Comparison of ENCODE assay signal across 8 cellular contexts in genomic region chr2:27494944-27495554, GRCh38. TPM values are rescaled to one million over a fixed set of nuclear protein-coding genes. Genes with fewer than 3 reads are reported as not detected.
A peak's percentile ranks its signal among the peaks of the same experiment; 100 is the strongest.
DNase-seq lines count a peak whose midpoint lies in the region; ATAC-seq, FAIRE-seq and TF ChIP-seq lines count a peak whose summit lies in the region.

FNDC4 (minus strand) TSS chr2:27495200; CDS start chr2:27494679, 521 bp downstream.

- 4% methylated on average over 13 of the region's 70 CpGs for WGBS in A549 (ENCODE audit: missing lambda C conversion rate)

- H3K4me3 ChIP-seq in A549 (peak within 1 kb of the TSS; percentile 74), HEK293 (ENCODE audit: low read depth, low read length) (peak within 1 kb of the TSS; percentile 65), cardiac muscle cell (peak within 1 kb of the TSS; percentile 56), parathyroid adenoma (ENCODE audit: low read depth, low read length) (peak within 1 kb of the TSS; percentile 64), Karpas-422 (ENCODE audit: low read length) (no peak within 1 kb of the TSS)

- H3K9me2 ChIP-seq in Karpas-422 (replicated peaks; ENCODE audit: insufficient read depth, low read length), result no peaks in the 10 kb centered on the region

- CTCF ChIA-PET in A549 (lab: Yijun Ruan, JAX) (interaction anchor here (1.4 kb wide), 1 partner anchor 127 kb away, joined by 3 read pairs; no protein-coding TSS in a partner anchor), HEK293 (lab: Yijun Ruan, JAX) (interaction anchor here (0.6 to 0.8 kb wide), 2 partner anchors 41 to 126 kb away, joined by 3 to 8 read pairs; no protein-coding TSS in a partner anchor)

- H3K79me2 ChIP-seq in parathyroid adenoma (no peaks in the 10 kb centered on the region), Karpas-422 (ENCODE audit: low read length) (no peaks in the 10 kb centered on the region)

- H3K27me3 ChIP-seq in cardiac muscle cell (peaks cover 21% of the 10 kb centered on the region), parathyroid adenoma (ENCODE audit: control insufficient read depth, insufficient read depth, low read length) (no peaks in the 10 kb centered on the region), Karpas-422 (ENCODE audit: low read length) (no peaks in the 10 kb centered on the region)

- peak in 1 of 2 experiments; percentile 41 for DNase-seq in A549 (ENCODE audit: low read depth in 1 of 2, low spot score in 1 of 2)
- peak; percentile 14 for DNase-seq in activated naive CD8-positive, alpha-beta T cell treated with anti-CD3 and anti-CD28 coated beads, Interleukin-2, amount 50 U/mL, for 24 hours
- DNase-seq in cardiac muscle cell (ENCODE audit: low read depth in 1 of 2, low spot score in 1 of 2), result peak; percentile 17 to 68
- DNase-seq in Karpas-422, result no peak
- DNase-seq in amniotic stem cell (lab: John Stamatoyannopoulos, UW), result no peak

- peak within 1 kb of the TSS; percentile 56 for H3K4me3 Mint-ChIP-seq in activated naive CD8-positive, alpha-beta T cell treated with anti-CD3 and anti-CD28 coated beads, Interleukin-2, amount 50 U/mL, for 24 hours

- no peak for TF ChIP-seq CTCF in A549 (IDR thresholded peaks at IDR 0.05)
- no peak for TF ChIP-seq CTCF in HEK293 (tag by site-specific recombination; IDR thresholded peaks at IDR 0.05)
- no peak for TF ChIP-seq CTCF in cardiac muscle cell (IDR thresholded peaks at IDR 0.05; ENCODE audit: low read depth, low read length)
- TF ChIP-seq CTCF in parathyroid adenoma (IDR thresholded peaks at IDR 0.05), result no peak

- peak; percentile 30; the same call in 1 of the 2 replicates for TF ChIP-seq POLR2A in A549 (IDR thresholded peaks at IDR 0.05; ENCODE audit: low read length)

- H2AFZ ChIP-seq in parathyroid adenoma (peak within 1 kb of the TSS; percentile 97), Karpas-422 (ENCODE audit: low read length) (no peak within 1 kb of the TSS)

- peaks cover 0 to 3% of the 10 kb centered on the region in 2 experiments; a peak in 1 of 3 replicates for H3K36me3 ChIP-seq in HEK293 (ENCODE audit: control insufficient read depth in 2 of 2, insufficient read depth in 1 of 2, low read length in 2 of 2)
- H3K36me3 ChIP-seq in cardiac muscle cell, result no peaks in the 10 kb centered on the region
- no peaks in the 10 kb centered on the region for H3K36me3 ChIP-seq in parathyroid adenoma (ENCODE audit: control insufficient read depth, insufficient read depth, low read length)
- no peaks in the 10 kb centered on the region for H3K36me3 ChIP-seq in Karpas-422 (ENCODE audit: insufficient read depth, low read length)

- POLR2A ChIA-PET in A549 (lab: Yijun Ruan, JAX), result no interaction called here
- POLR2A ChIA-PET in HEK293 (lab: Yijun Ruan, JAX), result no interaction called here

- no peak for FAIRE-seq in A549 (lab: Jason Lieb, UNC)

- peaks cover 18% of the 10 kb centered on the region for H3K4me1 Mint-ChIP-seq in activated naive CD8-positive, alpha-beta T cell treated with anti-CD3 and anti-CD28 coated beads, Interleukin-2, amount 50 U/mL, for 24 hours

- peak within 1 kb of the TSS; percentile 97 for H3K4me2 ChIP-seq in A549
- H3K4me2 ChIP-seq in parathyroid adenoma (ENCODE audit: low read length), result peak within 1 kb of the TSS; percentile 89
- H3K4me2 ChIP-seq in Karpas-422 (ENCODE audit: low read depth, low read length, poor library complexity, severe bottlenecking), result no peak within 1 kb of the TSS

- H3K27ac ChIP-seq in A549 (peak within 1 kb of the TSS; percentile 67 to 88), HEK293 (ENCODE audit: extremely low read depth, low read depth, low read length) (peak within 1 kb of the TSS; percentile 56; the same call in 1 of the 2 replicates), cardiac muscle cell (no peak within 1 kb of the TSS), parathyroid adenoma (no peak within 1 kb of the TSS), Karpas-422 (ENCODE audit: low read length) (no peak within 1 kb of the TSS)

- peaks cover 53% of the 10 kb centered on the region for H3K27me3 Mint-ChIP-seq in activated naive CD8-positive, alpha-beta T cell treated with anti-CD3 and anti-CD28 coated beads, Interleukin-2, amount 50 U/mL, for 24 hours

- H3K9me3 Mint-ChIP-seq in activated naive CD8-positive, alpha-beta T cell treated with anti-CD3 and anti-CD28 coated beads, Interleukin-2, amount 50 U/mL, for 24 hours, result no peaks in the 10 kb centered on the region

- no peaks in the 10 kb centered on the region for H3K36me3 Mint-ChIP-seq in activated naive CD8-positive, alpha-beta T cell treated with anti-CD3 and anti-CD28 coated beads, Interleukin-2, amount 50 U/mL, for 24 hours (ENCODE audit: low read depth)

- peak within 1 kb of the TSS; percentile 37 for H3K9ac ChIP-seq in parathyroid adenoma
- no peak within 1 kb of the TSS for H3K9ac ChIP-seq in Karpas-422 (ENCODE audit: low read length)

- no peak within 1 kb of the TSS for H3K27ac Mint-ChIP-seq in activated naive CD8-positive, alpha-beta T cell treated with anti-CD3 and anti-CD28 coated beads, Interleukin-2, amount 50 U/mL, for 24 hours

- no peaks in the 10 kb centered on the region for H4K20me1 ChIP-seq in Karpas-422 (ENCODE audit: insufficient read depth, low read depth, low read length)

- no peak for TF ChIP-seq RAD21 in A549 (conservative IDR thresholded peaks at IDR 0.05 in 1 of 2, IDR thresholded peaks at IDR 0.05 in 1 of 2)

- no peak for TF ChIP-seq EP300 in A549 (IDR thresholded peaks at IDR 0.05)

- H3K9me3 ChIP-seq in A549, result no peaks in the 10 kb centered on the region
- H3K9me3 ChIP-seq in HEK293 (ENCODE audit: control insufficient read depth, insufficient read depth, low read depth, low read length), result no peaks in the 10 kb centered on the region
- no peaks in the 10 kb centered on the region for H3K9me3 ChIP-seq in cardiac muscle cell (ENCODE audit: low read depth)
- H3K9me3 ChIP-seq in parathyroid adenoma (ENCODE audit: control insufficient read depth, low read length), result no peaks in the 10 kb centered on the region
- H3K9me3 ChIP-seq in Karpas-422 (ENCODE audit: low read length), result no peaks in the 10 kb centered on the region

- ATAC-seq in A549 (peak; percentile 61 to 71), GM21447 (IDR thresholded peaks at IDR 0.05; ENCODE audit: unreplicated experiment) (no peak)
- peak; percentile 48 for ATAC-seq in activated naive CD8-positive, alpha-beta T cell treated with anti-CD3 and anti-CD28 coated beads, Interleukin-2, amount 50 U/mL, for 24 hours

- H3K4me1 ChIP-seq in A549 (peaks cover 16% of the 10 kb centered on the region; the same call in 1 of the 3 replicates), HEK293 (ENCODE audit: control insufficient read depth, insufficient read depth, low read length) (peaks cover 1% of the 10 kb centered on the region; the same call in 1 of the 2 replicates), cardiac muscle cell (ENCODE audit: low read depth) (no peaks in the 10 kb centered on the region), parathyroid adenoma (peaks cover 3% of the 10 kb centered on the region), Karpas-422 (ENCODE audit: low read length) (peaks cover 3% of the 10 kb centered on the region)

TF ChIP-seq in A549, 52 proteins besides CTCF, POLR2A, EP300 and RAD21:
- no peak for TF ChIP-seq HOXB13 (CRISPR knock-in tag; IDR thresholded peaks at IDR 0.05; ENCODE audit: low read depth)
- TF ChIP-seq FOSL2 (IDR thresholded peaks at IDR 0.05), result no peak
- TF ChIP-seq FOSL2 (CRISPR knock-in tag; IDR thresholded peaks at IDR 0.05), result no peak
- TF ChIP-seq CBX2 (IDR thresholded peaks at IDR 0.05; ENCODE audit: borderline replicate concordance, low read depth), result no peak
- no peak for TF ChIP-seq EHF (CRISPR knock-in tag; IDR thresholded peaks at IDR 0.05)
- TF ChIP-seq EHMT2 (IDR thresholded peaks at IDR 0.05; ENCODE audit: low read depth), result no peak
- TF ChIP-seq NFE2L2 (conservative IDR thresholded peaks at IDR 0.05; ENCODE audit: low read length), result no peak
- TF ChIP-seq ESRRA (IDR thresholded peaks at IDR 0.05; ENCODE audit: borderline replicate concordance, low read length), result no peak
- no peak for TF ChIP-seq RARB (CRISPR knock-in tag; IDR thresholded peaks at IDR 0.05)

TF ChIP-seq in HEK293, 187 proteins besides CTCF, POLR2A, EP300 and RAD21 (continues in another document):
- TF ChIP-seq ZNF366 (tag by site-specific recombination; conservative IDR thresholded peaks at IDR 0.05), result 0 out of 2 replicates have a peak, but pooled peaks have one; percentile 38
- TF ChIP-seq ZBTB17 (tag by site-specific recombination; IDR thresholded peaks at IDR 0.05), result peak; percentile 32
- TF ChIP-seq WT1 (tag by site-specific recombination; IDR thresholded peaks at IDR 0.05), result peak; percentile 28; the same call in 1 of the 2 replicates
- peak; percentile 50 for TF ChIP-seq PATZ1 (tag by site-specific recombination; IDR thresholded peaks at IDR 0.05)
- TF ChIP-seq ZNF580 (tag by site-specific recombination; IDR thresholded peaks at IDR 0.05), result no peak
- peak; percentile 58 for TF ChIP-seq SP3 (tag by site-specific recombination; IDR thresholded peaks at IDR 0.05)
- TF ChIP-seq ZNF335 (tag by site-specific recombination; conservative IDR thresholded peaks at IDR 0.05), result 0 out of 2 replicates have a peak, but pooled peaks have one; percentile 27

RNA-seq across cellular contexts. Expression of gene FNDC4, which starts in this region (rescaled TPM):
- polyA plus RNA-seq in A549 (2011; rRNA removed) (1.5 TPM in 2 replicates), A549 (2017; fragmentation: RNase III; extraction: RNeasy Plus Mini Kit Qiagen cat#74134 plus additional on column Dnase treatment) (1.6 to 2.3 TPM (median 1.8 TPM) in 3 replicates), cardiac muscle cell (43.4 and 51.2 TPM in 2 replicates)
- polyA plus RNA-seq in A549 (2012; cell fraction: cytosol; rRNA removed), result 1.6 and 2.3 TPM in 2 replicates
- polyA plus RNA-seq in A549 (2012; cell fraction: nucleus; rRNA removed), result 2.5 and 2.6 TPM in 2 replicates
- 1.2 and 1.5 TPM in 2 replicates for polyA minus RNA-seq in A549 (2011; rRNA and poly(A)+ RNA removed)
- 39.4 and 53.4 TPM in 2 replicates for total RNA-seq in cardiac muscle cell
- total RNA-seq in Karpas-422 (2014; rRNA removed; shearing (Covaris generic); ENCODE audit: low replicate concordance), result not detected in 2 replicates

Comparison
In these comparisons a context has a peak if more than half of its experiments do, and no peak if none do; other contexts are left out.
1. RNA of gene FNDC4 (total RNA-seq): 39.4 to 53.4 TPM in cardiac muscle cell; not detected in Karpas-422; every median in the first group is over 10 times any median in the second.
2. RNA of gene FNDC4 (polyA plus RNA-seq): 43.4 to 51.2 TPM in cardiac muscle cell; 1.5 to 2.6 TPM in A549; every median in the first group is over 10 times any median in the second.
3. DNase-seq: peak in activated naive CD8-positive, alpha-beta T cell treated with anti-CD3 and anti-CD28 coated beads, Interleukin-2, amount 50 U/mL, for 24 hours (single experiment) and cardiac muscle cell (2 of 2); none in Karpas-422 (single experiment) and amniotic stem cell (single experiment).
4. H3K27ac ChIP-seq: peak in A549 (2 of 2) and HEK293 (single experiment); none in cardiac muscle cell (single experiment), parathyroid adenoma (single experiment) and Karpas-422 (single experiment).